ENCODE assay signal across 8 cellular contexts in genomic region chr7:106895246-106895864, GRCh38. TPM values are rescaled to one million over a fixed set of nuclear protein-coding genes. Genes with fewer than 3 reads are reported as not detected.
DNase-seq lines count a peak whose midpoint lies in the region; ATAC-seq and TF ChIP-seq lines count a peak whose summit lies in the region.

No MANE protein-coding gene starts in this region.

- H3K4me3 Mint-ChIP-seq in activated naive CD8-positive, alpha-beta T cell treated with anti-CD3 and anti-CD28 coated beads, Interleukin-2, amount 10 ng/mL, durations not matched to agents 7 days and 5 days: no peak overlapping the region

- TF ChIP-seq CTCF in GM06990 (IDR thresholded peaks at IDR 0.05; ENCODE audit: insufficient read depth, low read length, poor library complexity, severe bottlenecking): no peak

- peak; percentile 67 for DNase-seq in GM06990 (ENCODE audit: extremely low read depth, insufficient read length)
- no peak for DNase-seq in activated naive CD8-positive, alpha-beta T cell treated with anti-CD3 and anti-CD28 coated beads, Interleukin-2, amount 10 ng/mL, durations not matched to agents 7 days and 5 days
- DNase-seq in SW 1271 (lab: John Stamatoyannopoulos, UW): no peak
- DNase-seq in AG20443 (ENCODE audit: low spot score): no peak
- no peak for DNase-seq in A172 (ENCODE audit: low spot score)
- DNase-seq in cerebellar nuclear complex (lab: John Stamatoyannopoulos, UW): no peak

- H3K9me3 Mint-ChIP-seq in activated naive CD8-positive, alpha-beta T cell treated with anti-CD3 and anti-CD28 coated beads, Interleukin-2, amount 10 ng/mL, durations not matched to agents 7 days and 5 days: peaks cover 8% of the 10 kb centered on the region

- no peaks in the 10 kb centered on the region for H3K27me3 ChIP-seq in GM06990 (replicated peaks; ENCODE audit: control insufficient read depth, insufficient read depth, low read length)

- H3K4me3 ChIP-seq in GM06990 (replicated peaks; ENCODE audit: low read depth, low read length): no peak overlapping the region

- peaks cover 17% of the 10 kb centered on the region for H3K4me1 Mint-ChIP-seq in activated naive CD8-positive, alpha-beta T cell treated with anti-CD3 and anti-CD28 coated beads, Interleukin-2, amount 10 ng/mL, durations not matched to agents 7 days and 5 days

- H3K36me3 Mint-ChIP-seq in activated naive CD8-positive, alpha-beta T cell treated with anti-CD3 and anti-CD28 coated beads, Interleukin-2, amount 10 ng/mL, durations not matched to agents 7 days and 5 days: peaks cover 73% of the 10 kb centered on the region

- ATAC-seq in GM19452 (IDR thresholded peaks at IDR 0.05; ENCODE audit: unreplicated experiment) (peak; percentile 93), HG03354 (IDR thresholded peaks at IDR 0.05; ENCODE audit: poor library complexity, severe bottlenecking, unreplicated experiment) (peak; percentile 94)
- peak; percentile 58 for ATAC-seq in activated naive CD8-positive, alpha-beta T cell treated with anti-CD3 and anti-CD28 coated beads, Interleukin-2, amount 10 ng/mL, durations not matched to agents 7 days and 5 days (ENCODE audit: low read depth)

- peak overlapping the region; percentile 11 for H3K27ac Mint-ChIP-seq in activated naive CD8-positive, alpha-beta T cell treated with anti-CD3 and anti-CD28 coated beads, Interleukin-2, amount 10 ng/mL, durations not matched to agents 7 days and 5 days

- no peaks in the 10 kb centered on the region for H3K36me3 ChIP-seq in GM06990 (ENCODE audit: control insufficient read depth, insufficient read depth, low read length)

- H3K27me3 Mint-ChIP-seq in activated naive CD8-positive, alpha-beta T cell treated with anti-CD3 and anti-CD28 coated beads, Interleukin-2, amount 10 ng/mL, durations not matched to agents 7 days and 5 days: no peaks in the 10 kb centered on the region

- POLR2A ChIA-PET in activated naive CD8-positive, alpha-beta T cell treated with anti-CD3 and anti-CD28 coated beads, Interleukin-2, amount 10 ng/mL, durations not matched to agents 7 days and 5 days (lab: Charles Lee): no interaction called here

RNA-seq across cellular contexts. Expression of gene PIK3CG, which starts 30.3 kb away (rescaled TPM):
- 10 to 100 TPM; 54.1 to 55.9 TPM for total RNA-seq in activated naive CD8-positive, alpha-beta T cell treated with anti-CD3 and anti-CD28 coated beads, Interleukin-2, amount 10 ng/mL, durations not matched to agents 7 days and 5 days
- 4.7 and 5.4 TPM in 2 replicates for total RNA-seq in A172 (2014; rRNA removed; shearing (Covaris generic))
